In genomic region chr17:77089118-77089477, GRCh38 we compare ENCODE assay signal across 8 cellular contexts. TPM values are rescaled to one million over a fixed set of nuclear protein-coding genes. Genes with fewer than 3 reads are reported as not detected.
DNase-seq lines count a peak whose midpoint lies in the region; ATAC-seq and TF ChIP-seq lines count a peak whose summit lies in the region.

No MANE protein-coding gene starts in this region.

- WGBS in stomach, 5 donors: 1 to 2% (median 1%) methylated on average over 6 of the region's 6 CpGs

- H3K9me3 Mint-ChIP-seq in activated naive CD8-positive, alpha-beta T cell treated with anti-CD3 and anti-CD28 coated beads, Interleukin-2, amount 10 ng/mL, durations not matched to agents 7 days and 5 days: no peaks in the 10 kb centered on the region

- intact Hi-C loops in Right ventricle myocardium inferior (cut with DNase I) (loop anchor here (2.0 kb wide), 1 partner anchor 120 kb away; no protein-coding TSS in a partner anchor), stomach (cut with DNase I; ENCODE audit: low total_unique reads) (no loop called here)

- TF ChIP-seq EP300 in stomach (IDR thresholded peaks at IDR 0.05): no peak

- ATAC-seq in Right ventricle myocardium inferior (no peak), GM18861 (IDR thresholded peaks at IDR 0.05; ENCODE audit: unreplicated experiment) (no peak)
- no peak for ATAC-seq in activated naive CD8-positive, alpha-beta T cell treated with anti-CD3 and anti-CD28 coated beads, Interleukin-2, amount 10 ng/mL, durations not matched to agents 7 days and 5 days (ENCODE audit: low read depth)

- H3K4me1 Mint-ChIP-seq in activated naive CD8-positive, alpha-beta T cell treated with anti-CD3 and anti-CD28 coated beads, Interleukin-2, amount 10 ng/mL, durations not matched to agents 7 days and 5 days: peaks cover 39% of the 10 kb centered on the region

- H3K27me3 ChIP-seq in cardiac muscle cell (no peaks in the 10 kb centered on the region), iPS-20b (ENCODE audit: insufficient read depth, low read length) (no peaks in the 10 kb centered on the region), stomach (no peaks in the 10 kb centered on the region)

- POLR2A ChIA-PET in activated naive CD8-positive, alpha-beta T cell treated with anti-CD3 and anti-CD28 coated beads, Interleukin-2, amount 10 ng/mL, durations not matched to agents 7 days and 5 days (lab: Charles Lee): interaction anchor here (0.6 to 1.8 kb wide), 11 partner anchors 9 to 154 kb away, joined by 3 to 11 read pairs (median 7); partner anchors contain the start of gene SEC14L1

- H3K4me3 ChIP-seq in cardiac muscle cell (peak overlapping the region; percentile 67), iPS-20b (ENCODE audit: low read length) (peak overlapping the region; percentile 99), stomach (peak overlapping the region; percentile 63 to 83 (median 72))

- no peak for TF ChIP-seq POLR2A in stomach (IDR thresholded peaks at IDR 0.05)

- peak overlapping the region; percentile 93 for H3K27ac Mint-ChIP-seq in activated naive CD8-positive, alpha-beta T cell treated with anti-CD3 and anti-CD28 coated beads, Interleukin-2, amount 10 ng/mL, durations not matched to agents 7 days and 5 days

- DNase-seq in cardiac muscle cell (ENCODE audit: low read depth in 1 of 2, low spot score in 1 of 2) (no peak), Right ventricle myocardium inferior (ENCODE audit: missing footprints) (no peak), stomach (peak; percentile 39), NCI-H526 (lab: John Stamatoyannopoulos, UW) (no peak)
- DNase-seq in activated naive CD8-positive, alpha-beta T cell treated with anti-CD3 and anti-CD28 coated beads, Interleukin-2, amount 10 ng/mL, durations not matched to agents 7 days and 5 days: no peak
- DNase-seq in activated effector memory CD4-positive, alpha-beta T cell treated with Interleukin-2 at 50 U/mL for 16 hours: no peak

- H3K36me3 Mint-ChIP-seq in activated naive CD8-positive, alpha-beta T cell treated with anti-CD3 and anti-CD28 coated beads, Interleukin-2, amount 10 ng/mL, durations not matched to agents 7 days and 5 days: peaks cover 22% of the 10 kb centered on the region

- peaks cover 3% of the 10 kb centered on the region for H3K4me1 ChIP-seq in cardiac muscle cell (ENCODE audit: low read depth)
- peaks cover 6% of the 10 kb centered on the region; the same call in 1 of the 2 replicates for H3K4me1 ChIP-seq in iPS-20b (ENCODE audit: insufficient read depth, low read length)
- H3K4me1 ChIP-seq in stomach: peaks cover 37 to 61% (median 41%) of the 10 kb centered on the region in 4 donors

- no peaks in the 10 kb centered on the region for H3K9me3 ChIP-seq in cardiac muscle cell (ENCODE audit: low read depth)
- no peaks in the 10 kb centered on the region for H3K9me3 ChIP-seq in iPS-20b (ENCODE audit: insufficient read depth, low read depth, low read length)
- H3K9me3 ChIP-seq in stomach: no peaks in the 10 kb centered on the region

- H3K27ac ChIP-seq in cardiac muscle cell (peak overlapping the region; percentile 86), iPS-20b (ENCODE audit: low read length) (peak overlapping the region; percentile 99), stomach (peak overlapping the region; percentile 84 to 95 (median 91))

- peak overlapping the region; percentile 100 for H3K9ac ChIP-seq in iPS-20b (ENCODE audit: low read depth, low read length)

- no peak for TF ChIP-seq CTCF in cardiac muscle cell (IDR thresholded peaks at IDR 0.05; ENCODE audit: low read depth, low read length)
- TF ChIP-seq CTCF in stomach (IDR thresholded peaks at IDR 0.05): no peak

- H3K27me3 Mint-ChIP-seq in activated naive CD8-positive, alpha-beta T cell treated with anti-CD3 and anti-CD28 coated beads, Interleukin-2, amount 10 ng/mL, durations not matched to agents 7 days and 5 days: peaks cover 10% of the 10 kb centered on the region

- H3K36me3 ChIP-seq in cardiac muscle cell (peaks cover 6% of the 10 kb centered on the region), iPS-20b (ENCODE audit: insufficient read depth, low read depth, low read length) (peaks cover 44% of the 10 kb centered on the region), stomach (peaks cover 37 to 43% (median 41%) of the 10 kb centered on the region in 4 donors)

- H3K4me3 Mint-ChIP-seq in activated naive CD8-positive, alpha-beta T cell treated with anti-CD3 and anti-CD28 coated beads, Interleukin-2, amount 10 ng/mL, durations not matched to agents 7 days and 5 days: peak overlapping the region; percentile 83

RNA-seq across cellular contexts. Expression of gene SEC14L1, which starts 51.7 kb away (rescaled TPM):
- 25.5 and 26.0 TPM in 2 replicates for total RNA-seq in cardiac muscle cell
- 30.0 and 32.4 TPM in 2 replicates for polyA plus RNA-seq in cardiac muscle cell
- 65.5 TPM for total RNA-seq in Right ventricle myocardium inferior
- 10 to 100 TPM; 74.6 to 77.5 TPM for total RNA-seq in activated naive CD8-positive, alpha-beta T cell treated with anti-CD3 and anti-CD28 coated beads, Interleukin-2, amount 10 ng/mL, durations not matched to agents 7 days and 5 days
- 100 to 1,000 TPM in 1 of 5 donors, 10 to 100 TPM in 3, 1 to 10 TPM in 1; 3.2 to 106 (median 60.1) TPM for total RNA-seq in stomach
- 10 to 100 TPM; 17.0 to 39.5 (median 30.2) TPM for polyA plus RNA-seq in stomach
